ENCODE assay signal across 31 cellular contexts in genomic region chr6:139091859-139092258, GRCh38.
"Had no signal": no experiment of that assay in that cellular context is flagged by ENCODE, and none has a peak within 500 bp of the region (broad histone marks: within the 10 kb centered on the region; RNA-seq: fewer than 3 reads in every experiment).

No MANE protein-coding gene starts in this region.

- DNase-seq: activated B cell treated with CpG ODN at 0.5 μM for 24 hours; activated CD4-positive, alpha-beta memory T cell treated with anti-CD3 and anti-CD28 coated beads for 36 hours; activated CD4-positive, alpha-beta T cell treated with anti-CD3 and anti-CD28 coated beads for 48 hours; activated CD8-positive, alpha-beta memory T cell treated with anti-CD3 and anti-CD28 coated beads, Interleukin-2, amount 10 ng/mL, durations not matched to agents 7 days and 5 days; activated CD8-positive, alpha-beta memory T cell treated with anti-CD3 and anti-CD28 coated beads, Interleukin-2, amount 50 U/mL, for 4 hours; activated CD8-positive, alpha-beta T cell treated with anti-CD3 and anti-CD28 coated beads, Interleukin-2, amount 10 ng/mL, durations not matched to agents 7 days and 5 days; activated effector memory CD4-positive, alpha-beta T cell treated with anti-CD3 and anti-CD28 coated beads, Interleukin-2, amount 50 U/mL, for 16 hours; activated naive CD4-positive, alpha-beta T cell treated with anti-CD3 and anti-CD28 coated beads, Interleukin-2, amount 10 ng/mL, durations not matched to agents 7 days and 5 days; activated T-cell treated with anti-CD3 and anti-CD28 coated beads, Interleukin-2, amount 50 U/mL, for 1 hour; activated T-cell treated with anti-CD3 and anti-CD28 coated beads, Interleukin-2, amount 50 U/mL, for 48 hours; adrenal gland; amygdala; aorta; body of pancreas; caudate nucleus; cerebellar nuclear complex; colonic mucosa; effector CD8-positive, alpha-beta T cell; esophagus squamous epithelium; foreskin melanocyte; head of caudate nucleus; hippocampal formation; T-helper 1 cell; T-helper 17 cell; T1000; WERI-Rb-1 had no signal

- H3K4me3 Mint-ChIP-seq: activated B cell treated with CpG ODN at 0.5 μM for 24 hours; activated CD4-positive, alpha-beta memory T cell treated with anti-CD3 and anti-CD28 coated beads for 36 hours; activated CD8-positive, alpha-beta memory T cell treated with anti-CD3 and anti-CD28 coated beads, Interleukin-2, amount 10 ng/mL, durations not matched to agents 7 days and 5 days; activated CD8-positive, alpha-beta T cell treated with anti-CD3 and anti-CD28 coated beads, Interleukin-2, amount 10 ng/mL, durations not matched to agents 7 days and 5 days; activated naive CD4-positive, alpha-beta T cell treated with anti-CD3 and anti-CD28 coated beads, Interleukin-2, amount 10 ng/mL, durations not matched to agents 7 days and 5 days; activated naive CD8-positive, alpha-beta T cell; activated T-helper 1 cell treated with anti-CD3 and anti-CD28 coated beads, Interleukin-12 subunit alpha, Interleukin-12 subunit beta, Interleukin-2, Interleukin-4 antibody, amounts not matched to agents 30 ng/mL and 10 ng/mL and 1 ng/mL, durations not matched to agents 14 hours and 24 hours and 36 hours; T-helper 17 cell; T-helper 2 cell treated with Interferon-gamma antibody and Interleukin-4, amounts not matched to agents 5 μg/mL and 100 μg/mL, for 36 hours had no signal

- H3K4me3 ChIP-seq: adrenal gland, body of pancreas, colonic mucosa, esophagus squamous epithelium, gastroesophageal sphincter had no signal

- H3K4me1 ChIP-seq: adrenal gland, body of pancreas, colonic mucosa, esophagus squamous epithelium, gastroesophageal sphincter had no signal

- H3K4me1 Mint-ChIP-seq: activated B cell treated with CpG ODN at 0.5 μM for 24 hours; activated CD8-positive, alpha-beta memory T cell treated with anti-CD3 and anti-CD28 coated beads, Interleukin-2, amount 10 ng/mL, durations not matched to agents 7 days and 5 days; T-helper 17 cell had no signal

- H3K36me3 Mint-ChIP-seq: activated CD4-positive, alpha-beta memory T cell treated with anti-CD3 and anti-CD28 coated beads for 36 hours; activated naive CD4-positive, alpha-beta T cell treated with anti-CD3 and anti-CD28 coated beads, Interleukin-2, amount 10 ng/mL, durations not matched to agents 7 days and 5 days had no signal

- H3K27ac Mint-ChIP-seq: activated B cell treated with CpG ODN at 0.5 μM for 24 hours; activated CD4-positive, alpha-beta memory T cell treated with anti-CD3 and anti-CD28 coated beads for 36 hours; activated CD8-positive, alpha-beta memory T cell treated with anti-CD3 and anti-CD28 coated beads, Interleukin-2, amount 10 ng/mL, durations not matched to agents 7 days and 5 days; activated CD8-positive, alpha-beta T cell treated with anti-CD3 and anti-CD28 coated beads, Interleukin-2, amount 10 ng/mL, durations not matched to agents 7 days and 5 days; activated naive CD4-positive, alpha-beta T cell treated with anti-CD3 and anti-CD28 coated beads, Interleukin-2, amount 10 ng/mL, durations not matched to agents 7 days and 5 days; activated naive CD8-positive, alpha-beta T cell; activated T-helper 1 cell treated with anti-CD3 and anti-CD28 coated beads, Interleukin-12 subunit alpha, Interleukin-12 subunit beta, Interleukin-2, Interleukin-4 antibody, amounts not matched to agents 30 ng/mL and 10 ng/mL and 1 ng/mL, durations not matched to agents 14 hours and 24 hours and 36 hours; activated T-helper 2 cell treated with anti-CD3 and anti-CD28 coated beads, Interferon-gamma antibody, Interleukin-2, Interleukin-4, amounts not matched to agents 10 μg/mL and 5 μg/mL and 100 μg/mL, durations not matched to agents 14 hours and 24 hours and 36 hours; T-helper 17 cell; T-helper 2 cell treated with Interferon-gamma antibody and Interleukin-4, amounts not matched to agents 5 μg/mL and 100 μg/mL, for 36 hours had no signal

- H3K27me3 ChIP-seq: adrenal gland, body of pancreas, colonic mucosa, esophagus squamous epithelium, gastroesophageal sphincter had no signal

- H3K9me3 ChIP-seq: adrenal gland, body of pancreas, colonic mucosa, esophagus squamous epithelium, gastroesophageal sphincter had no signal

- H3K36me3 ChIP-seq: adrenal gland, colonic mucosa, esophagus squamous epithelium, gastroesophageal sphincter, WERI-Rb-1 had no signal

- H3K9me3 Mint-ChIP-seq: activated T-helper 2 cell treated with anti-CD3 and anti-CD28 coated beads, Interferon-gamma antibody, Interleukin-2, Interleukin-4, amounts not matched to agents 10 μg/mL and 5 μg/mL and 100 μg/mL, durations not matched to agents 14 hours and 24 hours and 36 hours had no signal

- H3K27me3 Mint-ChIP-seq: activated B cell treated with CpG ODN at 0.5 μM for 24 hours; activated CD4-positive, alpha-beta memory T cell treated with anti-CD3 and anti-CD28 coated beads for 36 hours; activated CD8-positive, alpha-beta memory T cell treated with anti-CD3 and anti-CD28 coated beads, Interleukin-2, amount 10 ng/mL, durations not matched to agents 7 days and 5 days; activated naive CD4-positive, alpha-beta T cell treated with anti-CD3 and anti-CD28 coated beads, Interleukin-2, amount 10 ng/mL, durations not matched to agents 7 days and 5 days; activated naive CD8-positive, alpha-beta T cell; T-helper 17 cell had no signal
